Comparison of ENCODE assay signal across 9 cellular contexts in genomic region chr2:27737676-27738348, GRCh38. TPM values are rescaled to one million over a fixed set of nuclear protein-coding genes. Genes with fewer than 3 reads are reported as not detected.
A peak's percentile ranks its signal among the peaks of the same experiment; 100 is the strongest.
DNase-seq lines count a peak whose midpoint lies in the region; ATAC-seq, FAIRE-seq and TF ChIP-seq lines count a peak whose summit lies in the region.
"Had no signal": no experiment of that assay in that cellular context is flagged by ENCODE, and none has a peak within 500 bp of the region (broad histone marks: within the 10 kb centered on the region; RNA-seq: fewer than 3 reads in every experiment).

No MANE protein-coding gene starts in this region.

- no peaks in the 10 kb centered on the region for H3K9me3 Mint-ChIP-seq in CD4-positive, alpha-beta T cell

- TF ChIP-seq CTCF in cardiac fibroblast (IDR thresholded peaks at IDR 0.05; ENCODE audit: low read depth, low read length): peak; percentile 21
- TF ChIP-seq CTCF in HepG2 (CRISPR knock-in tag; IDR thresholded peaks at IDR 0.05): peak; percentile 60
- TF ChIP-seq CTCF in upper lobe of left lung (IDR thresholded peaks at IDR 0.05): peak in 2 of 6 experiments; percentile 14 to 29
- no peak for TF ChIP-seq CTCF in CD4-positive, alpha-beta T cell (IDR thresholded peaks at IDR 0.05)
- TF ChIP-seq CTCF in PC-3 (conservative IDR thresholded peaks at IDR 0.05; ENCODE audit: low read depth, low read length): no peak

- intact Hi-C loops in HepG2 (cut with micrococcal nuclease; ENCODE audit: unreplicated experiment) (loop anchor here (1.0 to 2.0 kb wide), 2 partner anchors 14 to 15 kb away; no protein-coding TSS in a partner anchor), PC-3 (cut with micrococcal nuclease) (no loop called here)
- intact Hi-C loops in CD4-positive, alpha-beta T cell (cut with DNase I, micrococcal nuclease): no loop called here

- peak overlapping the region; percentile 87 for H3K27ac ChIP-seq in HepG2 (ENCODE audit: extremely low read length, insufficient read depth, low read length)
- H3K27ac ChIP-seq in upper lobe of left lung: peak overlapping the region; percentile 27 to 92 (median 84)
- H3K27ac ChIP-seq in CD4-positive, alpha-beta T cell (ENCODE audit: low read depth, low read length): no peak overlapping the region
- no peak overlapping the region for H3K27ac ChIP-seq in PC-3 (ENCODE audit: low read length)

- H3K4me1 ChIP-seq in HepG2 (ENCODE audit: insufficient read depth, low read length) (peaks cover 43% of the 10 kb centered on the region), upper lobe of left lung (peaks cover 19 to 36% (median 25%) of the 10 kb centered on the region in 4 donors), PC-3 (ENCODE audit: insufficient read depth, low read length) (peaks cover 6% of the 10 kb centered on the region; the same call in 1 of the 2 replicates)

- TSS peak; percentile 97 for BruUV-seq in HepG2 (replicated peaks; lab: Mats Ljungman, UMichigan)
- BruUV-seq in PC-3 (replicated peaks; lab: Mats Ljungman, UMichigan): no TSS peak

- TF ChIP-seq EP300 in HepG2 (IDR thresholded peaks at IDR 0.05; ENCODE audit: low read depth in 2 of 2, low read length in 2 of 2): peak in 1 of 2 experiments; percentile 53; a peak in 1 of 4 replicates
- no peak for TF ChIP-seq EP300 in HepG2 (CRISPR knock-in tag; IDR thresholded peaks at IDR 0.05; ENCODE audit: borderline replicate concordance)
- peak in 3 of 4 donors; percentile 44 to 73 (median 65) for TF ChIP-seq EP300 in upper lobe of left lung (IDR thresholded peaks at IDR 0.05)

- H4K20me1 ChIP-seq in HepG2 (ENCODE audit: insufficient read depth, low read length) (no peaks in the 10 kb centered on the region), PC-3 (ENCODE audit: low read length) (no peaks in the 10 kb centered on the region)

- 4% methylated on average over 7 of the region's 7 CpGs for WGBS in HepG2 (ENCODE audit: low lambda C conversion rate)
- WGBS in upper lobe of left lung, 2 donors: 47 to 57% methylated on average over 7 of the region's 7 CpGs

- TF ChIP-seq POLR2A in HepG2 (IDR thresholded peaks at IDR 0.05; ENCODE audit: insufficient read depth in 1 of 2, low read depth in 2 of 2, low read length in 2 of 2) (peak in 1 of 2 experiments; percentile 40; a peak in 1 of 4 replicates), upper lobe of left lung (IDR thresholded peaks at IDR 0.05) (no peak)

- no peaks in the 10 kb centered on the region for H3K9me2 ChIP-seq in PC-3 (replicated peaks; ENCODE audit: low read length)

- H3F3A ChIP-seq in PC-3 (ENCODE audit: low read length, unreplicated experiment): no peaks in the 10 kb centered on the region

- peak; percentile 86 for FAIRE-seq in HepG2 (lab: Jason Lieb, UNC)

- peak; percentile 67 for TF ChIP-seq RAD21 in HepG2 (CRISPR knock-in tag; IDR thresholded peaks at IDR 0.05)

- H3K4me2 ChIP-seq in HepG2 (ENCODE audit: low read depth, low read length): peak overlapping the region; percentile 94
- no peak overlapping the region for H3K4me2 ChIP-seq in PC-3 (ENCODE audit: low read length)

- CTCF ChIA-PET in HepG2 (lab: Yijun Ruan, JAX; ENCODE audit: low intra/inter-chr PET ratio, low total read pairs): no interaction called here
- CTCF ChIA-PET in CD4-positive, alpha-beta T cell (lab: Charles Lee): no interaction called here
- CTCF ChIA-PET in PC-3 (lab: Charles Lee): no interaction called here

- peak; percentile 13 to 45 for DNase-seq in NOMO-1 (lab: John Stamatoyannopoulos, UW; ENCODE audit: unreplicated experiment in 2 of 2)
- no peak for DNase-seq in NOMO-1 treated with dmso at 0.1 percent for 144 hours (lab: John Stamatoyannopoulos, UW; ENCODE audit: unreplicated experiment)
- peak; percentile 96 to 97 for DNase-seq in cardiac fibroblast (ENCODE audit: low read depth in 2 of 2)
- DNase-seq in HepG2 (ENCODE audit: low spot score): peak; percentile 85
- DNase-seq in upper lobe of left lung: peak in 1 of 2 donors; percentile 56
- no peak for DNase-seq in HK-2 (ENCODE audit: unreplicated experiment)
- no peak for DNase-seq in CD4-positive, alpha-beta T cell
- DNase-seq in PC-3: no peak
- DNase-seq: naive B cell had no signal

- H3K79me2 ChIP-seq in HepG2 (ENCODE audit: insufficient read depth, low read length) (no peaks in the 10 kb centered on the region), PC-3 (ENCODE audit: low read length) (no peaks in the 10 kb centered on the region)

- H3K27ac Mint-ChIP-seq in CD4-positive, alpha-beta T cell: no peak overlapping the region

- POLR2A ChIA-PET in HepG2 (lab: Yijun Ruan, JAX): interaction anchor here (0.9 to 4.7 kb wide), 13 partner anchors 8 to 658 kb away, joined by 3 to 150 read pairs (median 5); partner anchors contain the start of genes MRPL33, SLC4A1AP and SUPT7L
- POLR2A ChIA-PET in CD4-positive, alpha-beta T cell (lab: Charles Lee): no interaction called here
- POLR2A ChIA-PET in PC-3 (lab: Charles Lee; ENCODE audit: unreplicated experiment): interaction anchor here (0.6 kb wide), 1 partner anchor 222 kb away, joined by 6 read pairs; no protein-coding TSS in a partner anchor

- H3K9ac ChIP-seq in HepG2 (ENCODE audit: insufficient read depth, low read depth, low read length) (peak overlapping the region; percentile 80), PC-3 (ENCODE audit: low read length) (no peak overlapping the region)

- H3K36me3 ChIP-seq in HepG2 (replicated peaks in 1 of 2; ENCODE audit: control insufficient read depth in 1 of 2, insufficient read depth in 2 of 2, low read length in 2 of 2): no peaks in the 10 kb centered on the region
- no peaks in the 10 kb centered on the region for H3K36me3 ChIP-seq in upper lobe of left lung
- H3K36me3 ChIP-seq in PC-3 (ENCODE audit: low read depth, low read length): no peaks in the 10 kb centered on the region

- H3K4me1 Mint-ChIP-seq in CD4-positive, alpha-beta T cell (ENCODE audit: low read depth): peaks cover 13% of the 10 kb centered on the region

- in situ Hi-C loops in HepG2 (cut with HindIII; ENCODE audit: extremely low pct_ligation_motif_present, low pct_unique_long_range_greater_than_20kb): no loop called here

- H3K27me3 Mint-ChIP-seq in CD4-positive, alpha-beta T cell: no peaks in the 10 kb centered on the region

- no peak overlapping the region for H3K4me3 Mint-ChIP-seq in CD4-positive, alpha-beta T cell

- peak overlapping the region; percentile 17 for H2AFZ ChIP-seq in HepG2 (ENCODE audit: low read length)
- no peak overlapping the region for H2AFZ ChIP-seq in PC-3 (ENCODE audit: low read length)

- no peaks in the 10 kb centered on the region for H3K36me3 Mint-ChIP-seq in CD4-positive, alpha-beta T cell (ENCODE audit: low read depth)

- H3K27me3 ChIP-seq in HepG2 (ENCODE audit: control insufficient read depth in 1 of 2, insufficient read depth in 2 of 2, low read length in 2 of 2) (no peaks in the 10 kb centered on the region), upper lobe of left lung (no peaks in the 10 kb centered on the region), PC-3 (ENCODE audit: low read length) (no peaks in the 10 kb centered on the region)
- H3K27me3 ChIP-seq in CD4-positive, alpha-beta T cell (ENCODE audit: control insufficient read depth, insufficient read depth, low read length): no peaks in the 10 kb centered on the region

- H3K4me3 ChIP-seq in cardiac fibroblast (replicated peaks in 1 of 2; ENCODE audit: low read depth in 2 of 2, low read length in 2 of 2) (no peak overlapping the region), HepG2 (replicated peaks in 1 of 3; ENCODE audit: insufficient read depth in 1 of 3, low read depth in 2 of 3, low read length in 3 of 3) (peak overlapping the region; percentile 50 to 73 (median 52)), upper lobe of left lung (no peak overlapping the region), PC-3 (ENCODE audit: low read length) (no peak overlapping the region)

- H3K9me3 ChIP-seq in HepG2 (ENCODE audit: low read length): no peaks in the 10 kb centered on the region
- H3K9me3 ChIP-seq in upper lobe of left lung: no peaks in the 10 kb centered on the region
- no peaks in the 10 kb centered on the region for H3K9me3 ChIP-seq in CD4-positive, alpha-beta T cell (ENCODE audit: control insufficient read depth, low read length)
- H3K9me3 ChIP-seq in PC-3 (ENCODE audit: low read length): no peaks in the 10 kb centered on the region

- ATAC-seq in HepG2 (peak; percentile 97), upper lobe of left lung (ENCODE audit: low FRiP score in 2 of 2) (peak; percentile 9 to 46), PC-3 (no peak)
- no peak for ATAC-seq in CD4-positive, alpha-beta T cell (ENCODE audit: poor library complexity)

TF ChIP-seq in HepG2, 621 proteins besides CTCF, POLR2A, EP300 and RAD21 (continues in another document):
- TF ChIP-seq CC2D1A (CRISPR knock-in tag; IDR thresholded peaks at IDR 0.05): no peak

RNA-seq across cellular contexts. Expression of gene MRPL33, which starts 33.7 kb away (rescaled TPM):
- 218 and 227 TPM in 2 replicates for total RNA-seq in HepG2 (2016; rRNA removed; fragmentation: Illumina TruSeq; extraction: Trizol)
- total RNA-seq in HepG2 (2016; cell fraction: cytosol; rRNA removed; fragmentation: Illumina TruSeq; extraction: Trizol; ENCODE audit: low read depth): 206 and 269 TPM in 2 replicates
- 231 and 234 TPM in 2 replicates for total RNA-seq in HepG2 (2016; cell fraction: insoluble cytoplasmic fraction; rRNA removed; fragmentation: Illumina TruSeq; extraction: Trizol)
- 210 and 239 TPM in 2 replicates for total RNA-seq in HepG2 (2016; cell fraction: membrane; rRNA removed; fragmentation: Illumina TruSeq; extraction: Trizol)
- total RNA-seq in HepG2 (2016; cell fraction: nucleus; rRNA removed; fragmentation: Illumina TruSeq; extraction: Trizol): 93.8 and 105 TPM in 2 replicates
- polyA plus RNA-seq in HepG2 (2011; rRNA removed): 54.9 and 69.7 TPM in 2 replicates
- polyA plus RNA-seq in HepG2 (2011; cell fraction: cytosol; rRNA removed): 29.2 and 44.3 TPM in 2 replicates
- 19.7 and 29.3 TPM in 2 replicates for polyA plus RNA-seq in HepG2 (2011; cell fraction: nucleus; rRNA removed)
- 135 and 250 TPM in 2 replicates for polyA plus RNA-seq in HepG2 (2012)
- polyA plus RNA-seq in HepG2 (2016; cell fraction: cytosol; fragmentation: Illumina TruSeq; extraction: Trizol; ENCODE audit: low read depth): 238 and 374 TPM in 2 replicates
- 240 and 279 TPM in 2 replicates for polyA plus RNA-seq in HepG2 (2016; cell fraction: insoluble cytoplasmic fraction; fragmentation: Illumina TruSeq; extraction: Trizol; ENCODE audit: low read depth)
- 207 and 271 TPM in 2 replicates for polyA plus RNA-seq in HepG2 (2016; cell fraction: membrane; fragmentation: Illumina TruSeq; extraction: Trizol; ENCODE audit: low read depth)
- polyA plus RNA-seq in HepG2 (2016; cell fraction: nucleus; fragmentation: Illumina TruSeq; extraction: Trizol; ENCODE audit: insufficient read depth, low read depth): 189 and 213 TPM in 2 replicates
- polyA minus RNA-seq in HepG2 (2011; rRNA and poly(A)+ RNA removed; ENCODE audit: low replicate concordance): 1.6 and 6.6 TPM in 2 replicates
- 17.9 and 19.8 TPM in 2 replicates for polyA minus RNA-seq in HepG2 (2011; cell fraction: cytosol; rRNA and poly(A)+ RNA removed)
- 35.8 and 39.4 TPM in 2 replicates for polyA minus RNA-seq in HepG2 (2011; cell fraction: nucleus; rRNA and poly(A)+ RNA removed)
- 100 to 1,000 TPM in 2 of 6 donors, 10 to 100 TPM in 4; 54.5 to 122 (median 72.4) TPM for total RNA-seq in upper lobe of left lung
- 10 to 100 TPM; 33.1 to 37.2 TPM for total RNA-seq in CD4-positive, alpha-beta T cell
- 95.7 and 110 TPM in 2 replicates for total RNA-seq in PC-3 (2014; rRNA removed)

Comparison
In these comparisons a context has a peak if more than half of its experiments do, and no peak if none do; other contexts are left out.
1. DNase-seq: peak in NOMO-1 (2 of 2), cardiac fibroblast (2 of 2) and HepG2 (single experiment); none in NOMO-1 treated with dmso at 0.1 percent for 144 hours (single experiment), HK-2 (single experiment), CD4-positive, alpha-beta T cell (0 of 10) and PC-3 (single experiment).
2. H3K4me3 ChIP-seq: peak in HepG2 (3 of 3); none in cardiac fibroblast (0 of 2), upper lobe of left lung (0 of 4) and PC-3 (single experiment).
3. CTCF ChIP-seq: peak in cardiac fibroblast (single experiment) and HepG2 (single experiment); none in CD4-positive, alpha-beta T cell (single experiment) and PC-3 (single experiment).
4. ATAC-seq: peak in HepG2 (single experiment) and upper lobe of left lung (2 of 2); none in CD4-positive, alpha-beta T cell (single experiment) and PC-3 (single experiment).
5. H3K27ac ChIP-seq: peak in HepG2 (single experiment) and upper lobe of left lung (4 of 4); none in CD4-positive, alpha-beta T cell (single experiment) and PC-3 (single experiment).